ENCODE assay signal across 8 cellular contexts in genomic region chr15:82646250-82647044, GRCh38. TPM values are rescaled to one million over a fixed set of nuclear protein-coding genes. Genes with fewer than 3 reads are reported as not detected.
DNase-seq lines count a peak whose midpoint lies in the region; ATAC-seq, FAIRE-seq and TF ChIP-seq lines count a peak whose summit lies in the region.

No MANE protein-coding gene starts in this region.

- H3K27me3 ChIP-seq in layer of hippocampus (ENCODE audit: control insufficient read depth, insufficient read depth, low read length) (no peaks in the 10 kb centered on the region), tibial artery (peaks cover 0 to 36% of the 10 kb centered on the region in 2 donors)

- H3K9me3 Mint-ChIP-seq in activated T-helper 2 cell treated with anti-CD3 and anti-CD28 coated beads, Interferon-gamma antibody, Interleukin-2, Interleukin-4, amounts not matched to agents 10 μg/mL and 5 μg/mL and 100 μg/mL, durations not matched to agents 14 hours and 24 hours and 36 hours: no peaks in the 10 kb centered on the region

- peak overlapping the region; percentile 51 for H3K4me3 Mint-ChIP-seq in activated T-helper 2 cell treated with anti-CD3 and anti-CD28 coated beads, Interferon-gamma antibody, Interleukin-2, Interleukin-4, amounts not matched to agents 10 μg/mL and 5 μg/mL and 100 μg/mL, durations not matched to agents 14 hours and 24 hours and 36 hours (ENCODE audit: low read depth)

- H3K36me3 Mint-ChIP-seq in activated T-helper 2 cell treated with anti-CD3 and anti-CD28 coated beads, Interferon-gamma antibody, Interleukin-2, Interleukin-4, amounts not matched to agents 10 μg/mL and 5 μg/mL and 100 μg/mL, durations not matched to agents 14 hours and 24 hours and 36 hours (ENCODE audit: low read depth): no peaks in the 10 kb centered on the region

- peak; percentile 9 for DNase-seq in activated T-cell treated with anti-CD3 and anti-CD28 coated beads for 48 hours (ENCODE audit: low read depth)
- DNase-seq in activated T-cell treated with anti-CD3 and anti-CD28 coated beads, Interleukin-2, amount 50 U/mL, for 1 hour: no peak
- no peak for DNase-seq in activated T-helper 2 cell treated with anti-CD3 and anti-CD28 coated beads, Interferon-gamma antibody, Interleukin-2, Interleukin-4, amounts not matched to agents 10 μg/mL and 5 μg/mL and 100 μg/mL, durations not matched to agents 14 hours and 24 hours and 36 hours (ENCODE audit: low spot score)
- no peak for DNase-seq in tibial artery
- no peak for DNase-seq in RCC 7860 (ENCODE audit: low spot score)

- H3K27me3 Mint-ChIP-seq in activated T-helper 2 cell treated with anti-CD3 and anti-CD28 coated beads, Interferon-gamma antibody, Interleukin-2, Interleukin-4, amounts not matched to agents 10 μg/mL and 5 μg/mL and 100 μg/mL, durations not matched to agents 14 hours and 24 hours and 36 hours (ENCODE audit: low read depth): peaks cover 58% of the 10 kb centered on the region

- ATAC-seq in GM19463 (IDR thresholded peaks at IDR 0.05; ENCODE audit: unreplicated experiment) (no peak), GM21423 (IDR thresholded peaks at IDR 0.05; ENCODE audit: unreplicated experiment) (no peak)

- H3K4me1 ChIP-seq in tibial artery: peaks cover 0 to 25% (median 22%) of the 10 kb centered on the region in 4 donors

- no peak for FAIRE-seq in RCC 7860 (lab: Jason Lieb, UNC)

- intact Hi-C loops in activated T-helper 2 cell treated with anti-CD3 and anti-CD28 coated beads, Interferon-gamma antibody, Interleukin-2, Interleukin-4, amounts not matched to agents 10 μg/mL and 5 μg/mL and 100 μg/mL, durations not matched to agents 14 hours and 24 hours and 36 hours (cut with micrococcal nuclease): no loop called here
- intact Hi-C loops in tibial artery (cut with DNase I; ENCODE audit: low total_unique reads): loop anchor here (10.0 kb wide), 1 partner anchor 102 kb away; the partner anchor contains the start of gene RPS17

- no peak for TF ChIP-seq CTCF in tibial artery (IDR thresholded peaks at IDR 0.05)

- H3K4me3 ChIP-seq in tibial artery: peak overlapping the region; percentile 56 to 79

- no peak overlapping the region for H3K27ac Mint-ChIP-seq in activated T-helper 2 cell treated with anti-CD3 and anti-CD28 coated beads, Interferon-gamma antibody, Interleukin-2, Interleukin-4, amounts not matched to agents 10 μg/mL and 5 μg/mL and 100 μg/mL, durations not matched to agents 14 hours and 24 hours and 36 hours

- peaks cover 1% of the 10 kb centered on the region for H3K4me1 Mint-ChIP-seq in activated T-helper 2 cell treated with anti-CD3 and anti-CD28 coated beads, Interferon-gamma antibody, Interleukin-2, Interleukin-4, amounts not matched to agents 10 μg/mL and 5 μg/mL and 100 μg/mL, durations not matched to agents 14 hours and 24 hours and 36 hours (ENCODE audit: low read depth)

- no peaks in the 10 kb centered on the region for H3K9me3 ChIP-seq in tibial artery

- no peaks in the 10 kb centered on the region for H3K36me3 ChIP-seq in tibial artery

- peak overlapping the region; percentile 68 for H3K27ac ChIP-seq in layer of hippocampus (ENCODE audit: low read depth, low read length)
- peak overlapping the region in 1 of 2 donors; percentile 48 for H3K27ac ChIP-seq in tibial artery

RNA-seq across cellular contexts. Expression of gene CPEB1, which starts 0.7 kb away (rescaled TPM):
- not detected in 2 replicates for total RNA-seq in activated T-helper 2 cell treated with anti-CD3 and anti-CD28 coated beads, Interferon-gamma antibody, Interleukin-2, Interleukin-4, amounts not matched to agents 10 μg/mL and 5 μg/mL and 100 μg/mL, durations not matched to agents 14 hours and 24 hours and 36 hours
